ENCODE assay signal across 8 cellular contexts in the genomic region with DNA sequence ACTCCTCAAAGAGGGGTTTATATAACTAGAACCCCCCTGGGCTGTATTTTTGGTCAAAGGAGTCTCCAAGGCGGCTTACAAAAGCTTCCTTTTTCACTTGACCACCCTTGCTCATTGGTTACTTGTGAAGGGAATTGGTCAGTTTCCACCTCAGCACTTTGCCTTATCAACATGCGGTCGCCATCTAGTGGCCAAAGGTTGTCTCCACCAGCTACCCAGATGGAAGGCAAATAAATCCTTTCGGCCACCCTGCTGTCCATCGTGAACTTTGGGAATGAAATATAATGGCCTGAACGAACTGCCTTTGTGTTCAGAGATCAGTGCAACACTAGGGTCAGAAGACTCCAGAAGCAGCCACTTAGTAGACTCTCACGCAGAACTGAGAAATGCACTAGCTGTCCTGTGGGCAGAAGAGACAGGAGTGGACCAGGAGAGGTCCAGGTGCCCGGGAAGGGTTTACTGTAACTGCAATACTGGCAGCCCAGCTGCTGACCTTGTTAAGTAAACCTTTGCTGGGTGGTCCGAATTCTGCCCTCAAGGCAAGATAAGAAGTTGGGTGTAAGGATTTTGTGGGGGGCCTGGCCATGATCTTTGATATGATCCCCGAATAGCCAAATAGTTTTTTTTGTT.
A peak's percentile ranks its signal among the peaks of the same experiment; 100 is the strongest.
DNase-seq lines count a peak whose midpoint lies in the region; FAIRE-seq and TF ChIP-seq lines count a peak whose summit lies in the region.

No MANE protein-coding gene starts in this region.

- peak; percentile 54 to 82 for TF ChIP-seq CTCF in suprapubic skin (IDR thresholded peaks at IDR 0.05)

- H3K4me1 ChIP-seq in suprapubic skin: peaks cover 12% of the 10 kb centered on the region

- peak; percentile 83 for FAIRE-seq in H54 (lab: Jason Lieb, UNC)

- H3K9me3 Mint-ChIP-seq in activated CD4-positive, alpha-beta memory T cell treated with anti-CD3 and anti-CD28 coated beads, Interleukin-2, amount 10 ng/mL, durations not matched to agents 7 days and 5 days: no peaks in the 10 kb centered on the region

- POLR2A ChIA-PET in activated CD4-positive, alpha-beta memory T cell treated with anti-CD3 and anti-CD28 coated beads, Interleukin-2, amount 10 ng/mL, durations not matched to agents 7 days and 5 days (lab: Charles Lee): interaction anchor here (0.9 kb wide), 1 partner anchor 122 kb away, joined by 4 read pairs; no protein-coding TSS in a partner anchor

- no peak overlapping the region for H3K27ac ChIP-seq in suprapubic skin

- H3K9me3 ChIP-seq in suprapubic skin: no peaks in the 10 kb centered on the region

- peaks cover 5% of the 10 kb centered on the region for H3K4me1 Mint-ChIP-seq in activated CD4-positive, alpha-beta memory T cell treated with anti-CD3 and anti-CD28 coated beads, Interleukin-2, amount 10 ng/mL, durations not matched to agents 7 days and 5 days

- TF ChIP-seq EP300 in suprapubic skin (IDR thresholded peaks at IDR 0.05): no peak

- 43% methylated on average over 10 of the region's 10 CpGs for WGBS in suprapubic skin

- peaks cover 7% of the 10 kb centered on the region for H3K36me3 ChIP-seq in suprapubic skin

- H3K27ac Mint-ChIP-seq in activated CD4-positive, alpha-beta memory T cell treated with anti-CD3 and anti-CD28 coated beads, Interleukin-2, amount 10 ng/mL, durations not matched to agents 7 days and 5 days: no peak overlapping the region

- no peaks in the 10 kb centered on the region for H3K36me3 Mint-ChIP-seq in activated CD4-positive, alpha-beta memory T cell treated with anti-CD3 and anti-CD28 coated beads, Interleukin-2, amount 10 ng/mL, durations not matched to agents 7 days and 5 days (ENCODE audit: low read depth)

- no peaks in the 10 kb centered on the region for H3K27me3 ChIP-seq in suprapubic skin

- TF ChIP-seq POLR2A in H54 (IDR thresholded peaks at IDR 0.05; ENCODE audit: low read depth, low read length) (no peak), erythroblast (IDR thresholded peaks at IDR 0.05; ENCODE audit: low read length) (no peak), suprapubic skin (IDR thresholded peaks at IDR 0.05) (no peak)

- no peak overlapping the region for H3K4me3 Mint-ChIP-seq in activated CD4-positive, alpha-beta memory T cell treated with anti-CD3 and anti-CD28 coated beads, Interleukin-2, amount 10 ng/mL, durations not matched to agents 7 days and 5 days

- DNase-seq in NCI-H1105 treated with DMSO at 0.1 percent for 48 hours (lab: John Stamatoyannopoulos, UW) (peak; percentile 14), NCI-H1105 (lab: John Stamatoyannopoulos, UW) (no peak), H54 (ENCODE audit: insufficient read length, low spot score) (peak; percentile 55), NCI-H2196 (lab: John Stamatoyannopoulos, UW; ENCODE audit: unreplicated experiment) (peak; percentile 70), erythroblast (lab: John Stamatoyannopoulos, UW) (peak; percentile 70 to 81), myocyte (ENCODE audit: low read depth) (peak; percentile 87), suprapubic skin (ENCODE audit: low spot score in 2 of 2) (no peak)
- peak; percentile 58 for DNase-seq in activated CD4-positive, alpha-beta memory T cell treated with anti-CD3 and anti-CD28 coated beads, Interleukin-2, amount 10 ng/mL, durations not matched to agents 7 days and 5 days

- CTCF ChIA-PET in activated CD4-positive, alpha-beta memory T cell treated with anti-CD3 and anti-CD28 coated beads, Interleukin-2, amount 10 ng/mL, durations not matched to agents 7 days and 5 days (lab: Charles Lee): interaction anchor here (0.8 to 7.8 kb wide), 31 partner anchors 10 to 507 kb away, joined by 3 to 62 read pairs (median 5); a partner anchor contains a TSS

- H3K27me3 Mint-ChIP-seq in activated CD4-positive, alpha-beta memory T cell treated with anti-CD3 and anti-CD28 coated beads, Interleukin-2, amount 10 ng/mL, durations not matched to agents 7 days and 5 days: no peaks in the 10 kb centered on the region

- no peak overlapping the region for H3K4me3 ChIP-seq in suprapubic skin

Comparison
In these comparisons a context has a peak if more than half of its experiments do, and no peak if none do; other contexts are left out.
1. DNase-seq: peak in NCI-H1105 treated with DMSO at 0.1 percent for 48 hours (single experiment), H54 (single experiment), NCI-H2196 (single experiment), activated CD4-positive, alpha-beta memory T cell treated with anti-CD3 and anti-CD28 coated beads, Interleukin-2, amount 10 ng/mL, durations not matched to agents 7 days and 5 days (single experiment), erythroblast (2 of 2) and myocyte (single experiment); none in NCI-H1105 (single experiment) and suprapubic skin (0 of 2).